In the genomic region with DNA sequence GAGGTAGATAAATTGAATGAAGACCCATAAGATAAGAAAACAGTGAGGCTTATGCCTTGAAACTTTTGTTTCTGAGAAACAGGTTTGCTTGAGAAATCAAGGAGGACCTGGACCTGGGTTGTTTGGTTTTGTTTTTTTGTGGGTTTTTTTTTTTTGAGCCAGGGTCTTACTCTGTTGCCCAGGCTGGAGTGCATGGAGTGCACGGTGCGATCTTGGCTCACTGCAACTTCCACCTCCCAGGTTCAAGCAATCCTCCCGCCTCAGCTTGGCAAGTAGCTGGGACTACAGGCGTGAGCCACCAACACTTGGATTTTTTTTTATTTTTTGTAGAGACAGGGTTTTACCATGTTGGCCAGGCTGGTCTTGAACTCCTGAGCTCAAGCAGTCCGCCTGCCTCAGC, we compare ENCODE assay signal across 19 cellular contexts. TPM values are rescaled to one million over a fixed set of nuclear protein-coding genes. Genes with fewer than 3 reads are reported as not detected.
A peak's percentile ranks its signal among the peaks of the same experiment; 100 is the strongest.
DNase-seq lines count a peak whose midpoint lies in the region; ATAC-seq and TF ChIP-seq lines count a peak whose summit lies in the region.
"Had no signal": no experiment of that assay in that cellular context is flagged by ENCODE, and none has a peak within 500 bp of the region (broad histone marks: within the 10 kb centered on the region; RNA-seq: fewer than 3 reads in every experiment).

No MANE protein-coding gene starts in this region.

- no peak for DNase-seq in CD4-positive, alpha-beta memory T cell
- DNase-seq in left colon (no peak), SIG-M5 treated with dmso at 0.1 percent for 504 hours (lab: John Stamatoyannopoulos, UW; ENCODE audit: unreplicated experiment) (no peak), GDM1 (lab: John Stamatoyannopoulos, UW) (no peak), DMS79 treated with DMSO at 0.1 percent for 48 hours (lab: John Stamatoyannopoulos, UW) (no peak), NCI-H446 (lab: John Stamatoyannopoulos, UW) (no peak)
- DNase-seq: BE2C; DND-41; effector CD4-positive, alpha-beta T cell; H7; hippocampal formation; IMR-90; left cardiac atrium; NCI-H1092; SIG-M5 had no signal

- H3K4me1 Mint-ChIP-seq in CD4-positive, alpha-beta memory T cell = peaks cover 15 to 29% (median 25%) of the 10 kb centered on the region in 4 donors
- H3K4me1 Mint-ChIP-seq: stimulated activated effector memory CD8-positive, alpha-beta T cell treated with anti-CD3 and anti-CD28 coated beads, Interleukin-12 subunit alpha, Interleukin-12 subunit beta, amount 100 ng/mL, for 72 hours had no signal

- H3K27ac Mint-ChIP-seq in CD4-positive, alpha-beta memory T cell = peak overlapping the region; percentile 95 to 98 (median 97)

- H3K9me3 Mint-ChIP-seq in CD4-positive, alpha-beta memory T cell = peaks cover 0 to 2% (median 0%) of the 10 kb centered on the region in 8 donors
- H3K9me3 Mint-ChIP-seq: neural progenitor cell; stimulated activated effector memory CD8-positive, alpha-beta T cell treated with anti-CD3 and anti-CD28 coated beads, Interleukin-12 subunit alpha, Interleukin-12 subunit beta, amount 100 ng/mL, for 72 hours had no signal

- CTCF ChIA-PET in CD4-positive, alpha-beta memory T cell (lab: Charles Lee; ENCODE audit: partially characterized antibody) = interaction anchor here (0.7 to 9.3 kb wide), 4 partner anchors 9 to 79 kb away, joined by 3 to 107 read pairs (median 26); no protein-coding TSS in a partner anchor

- H3K4me1 ChIP-seq in CD4-positive, alpha-beta memory T cell (ENCODE audit: insufficient read depth, low read length) = peaks cover 20% of the 10 kb centered on the region
- H3K4me1 ChIP-seq in OCI-LY3 (ENCODE audit: low read length) (peaks cover 21% of the 10 kb centered on the region), parathyroid adenoma (peaks cover 14% of the 10 kb centered on the region)
- H3K4me1 ChIP-seq: BE2C had no signal

- no peaks in the 10 kb centered on the region for H3K36me3 ChIP-seq in CD4-positive, alpha-beta memory T cell (ENCODE audit: insufficient read depth, low read length)
- H3K36me3 ChIP-seq in OCI-LY3 (replicated peaks; ENCODE audit: low read depth, low read length) (no peaks in the 10 kb centered on the region), parathyroid adenoma (ENCODE audit: control insufficient read depth, insufficient read depth, low read length) (no peaks in the 10 kb centered on the region)
- H3K36me3 ChIP-seq: BE2C, neural progenitor cell had no signal

- peak; percentile 38 for ATAC-seq in left colon
- ATAC-seq: stimulated activated effector memory CD8-positive, alpha-beta T cell treated with anti-CD3 and anti-CD28 coated beads, Interleukin-12 subunit alpha, Interleukin-12 subunit beta, amount 100 ng/mL, for 72 hours had no signal

- no peak for TF ChIP-seq CTCF in OCI-LY3 (IDR thresholded peaks at IDR 0.05; ENCODE audit: low read depth, low read length)
- no peak for TF ChIP-seq CTCF in parathyroid adenoma (IDR thresholded peaks at IDR 0.05)

- H3K9ac ChIP-seq in OCI-LY3 (ENCODE audit: low read length) (no peak overlapping the region), parathyroid adenoma (no peak overlapping the region)
- H3K9ac ChIP-seq: neural progenitor cell had no signal

- H3K4me3 Mint-ChIP-seq in CD4-positive, alpha-beta memory T cell = no peak overlapping the region
- H3K4me3 Mint-ChIP-seq: stimulated activated effector memory CD8-positive, alpha-beta T cell treated with anti-CD3 and anti-CD28 coated beads, Interleukin-12 subunit alpha, Interleukin-12 subunit beta, amount 100 ng/mL, for 72 hours had no signal

- H3K79me2 ChIP-seq in OCI-LY3 (ENCODE audit: low read length) (no peaks in the 10 kb centered on the region), parathyroid adenoma (no peaks in the 10 kb centered on the region)

- no peaks in the 10 kb centered on the region for H3K27me3 Mint-ChIP-seq in CD4-positive, alpha-beta memory T cell

- H3K9me3 ChIP-seq in CD4-positive, alpha-beta memory T cell (ENCODE audit: control insufficient read depth in 1 of 2, low read length in 2 of 2) = no peaks in the 10 kb centered on the region
- no peaks in the 10 kb centered on the region for H3K9me3 ChIP-seq in OCI-LY3 (ENCODE audit: insufficient read depth, low read length)
- no peaks in the 10 kb centered on the region for H3K9me3 ChIP-seq in parathyroid adenoma (ENCODE audit: control insufficient read depth, low read length)
- H3K9me3 ChIP-seq: BE2C had no signal

- no peaks in the 10 kb centered on the region for H3K27me3 ChIP-seq in CD4-positive, alpha-beta memory T cell (ENCODE audit: insufficient read depth, low read length)
- H3K27me3 ChIP-seq in OCI-LY3 (ENCODE audit: low read depth, low read length) (no peaks in the 10 kb centered on the region), parathyroid adenoma (ENCODE audit: control insufficient read depth, insufficient read depth, low read length) (no peaks in the 10 kb centered on the region)
- H3K27me3 ChIP-seq: BE2C, neural progenitor cell had no signal

- H3K4me2 ChIP-seq in OCI-LY3 (ENCODE audit: low read length) (no peak overlapping the region), parathyroid adenoma (ENCODE audit: low read length) (peak overlapping the region; percentile 59)
- H3K4me2 ChIP-seq: neural progenitor cell had no signal

- POLR2A ChIA-PET in CD4-positive, alpha-beta memory T cell (lab: Charles Lee; ENCODE audit: partially characterized antibody) = interaction anchor here (1.4 to 3.0 kb wide), 2 partner anchors 13 to 30 kb away, joined by 8 to 17 read pairs; no protein-coding TSS in a partner anchor

- H2AFZ ChIP-seq in OCI-LY3 (ENCODE audit: low read depth, low read length) = no peak overlapping the region
- peak overlapping the region; percentile 36 for H2AFZ ChIP-seq in parathyroid adenoma
- H2AFZ ChIP-seq: neural progenitor cell had no signal

- no peak overlapping the region for H3K27ac ChIP-seq in CD4-positive, alpha-beta memory T cell (ENCODE audit: low read depth, low read length)
- H3K27ac ChIP-seq in OCI-LY3 (ENCODE audit: low read length) (peak overlapping the region; percentile 70; the same call in 1 of the 2 replicates), parathyroid adenoma (peak overlapping the region; percentile 85)
- H3K27ac ChIP-seq: neural progenitor cell had no signal

- H3K4me3 ChIP-seq in CD4-positive, alpha-beta memory T cell (ENCODE audit: low read length in 2 of 2) = no peak overlapping the region
- H3K4me3 ChIP-seq in OCI-LY3 (ENCODE audit: low read length) (no peak overlapping the region), parathyroid adenoma (ENCODE audit: low read depth, low read length) (no peak overlapping the region)
- H3K4me3 ChIP-seq: neural progenitor cell had no signal

- intact Hi-C loops in CD4-positive, alpha-beta memory T cell (cut with micrococcal nuclease) = no loop called here
- intact Hi-C loops in left colon (cut with DNase I, micrococcal nuclease) = no loop called here

- no peaks in the 10 kb centered on the region for H4K20me1 ChIP-seq in OCI-LY3 (ENCODE audit: insufficient read depth, low read length)

- H3K36me3 Mint-ChIP-seq in CD4-positive, alpha-beta memory T cell = no peaks in the 10 kb centered on the region
- H3K36me3 Mint-ChIP-seq: neural progenitor cell; stimulated activated effector memory CD8-positive, alpha-beta T cell treated with anti-CD3 and anti-CD28 coated beads, Interleukin-12 subunit alpha, Interleukin-12 subunit beta, amount 100 ng/mL, for 72 hours had no signal

RNA-seq across cellular contexts. Expression of a gene that starts 9.0 kb away (rescaled TPM):
- 10 to 100 TPM; 32.6 to 35.6 TPM for total RNA-seq in CD4-positive, alpha-beta memory T cell
- polyA plus RNA-seq in CD4-positive, alpha-beta memory T cell = 10 to 100 TPM in 1 of 2 donors, 1 to 10 TPM in 1; 4.7 to 12.6 TPM
- 10 to 100 TPM; 30.7 to 32.4 TPM for total RNA-seq in left colon

RNA-seq across cellular contexts. Expression of a gene that starts 21.9 kb away (rescaled TPM):
- total RNA-seq in CD4-positive, alpha-beta memory T cell = 1 to 10 TPM; 5.8 to 7.7 TPM
- 1 to 10 TPM; 5.9 to 6.1 TPM for polyA plus RNA-seq in CD4-positive, alpha-beta memory T cell
- total RNA-seq in left colon = 1 to 10 TPM; 8.0 to 9.1 TPM
